In genomic region chr3:47849186-47850061, GRCh38 we compare ENCODE assay signal across 1 cellular context.
TF ChIP-seq lines count a peak whose summit lies in the region.

No MANE protein-coding gene starts in this region.

TF ChIP-seq in HepG2, 621 proteins besides CTCF, POLR2A, EP300 and RAD21 (continued from another document and continues in another):
- TF ChIP-seq, protein P1, sequence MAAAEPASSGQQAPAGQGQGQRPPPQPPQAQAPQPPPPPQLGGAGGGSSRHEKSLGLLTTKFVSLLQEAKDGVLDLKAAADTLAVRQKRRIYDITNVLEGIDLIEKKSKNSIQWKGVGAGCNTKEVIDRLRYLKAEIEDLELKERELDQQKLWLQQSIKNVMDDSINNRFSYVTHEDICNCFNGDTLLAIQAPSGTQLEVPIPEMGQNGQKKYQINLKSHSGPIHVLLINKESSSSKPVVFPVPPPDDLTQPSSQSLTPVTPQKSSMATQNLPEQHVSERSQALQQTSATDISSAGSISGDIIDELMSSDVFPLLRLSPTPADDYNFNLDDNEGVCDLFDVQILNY (CRISPR knock-in tag; conservative IDR thresholded peaks at IDR 0.05) = no peak
- TF ChIP-seq STAT6 (CRISPR knock-in tag; IDR thresholded peaks at IDR 0.05; ENCODE audit: borderline replicate concordance) (no peak), SATB2 (CRISPR knock-in tag; IDR thresholded peaks at IDR 0.05) (no peak), LBX2 (CRISPR knock-in tag; IDR thresholded peaks at IDR 0.05; ENCODE audit: borderline replicate concordance) (no peak), AGO1 (IDR thresholded peaks at IDR 0.05; ENCODE audit: low read depth, low read length, poor library complexity, severe bottlenecking) (peak; percentile 63), MEIS2 (CRISPR knock-in tag; IDR thresholded peaks at IDR 0.05) (no peak), RBFOX2 (IDR thresholded peaks at IDR 0.05; ENCODE audit: low read depth, low read length) (0 out of 2 replicates have a peak, but pooled peaks have one; percentile 29), MLXIP (CRISPR knock-in tag; IDR thresholded peaks at IDR 0.05; ENCODE audit: borderline replicate concordance) (no peak), ZNF446 (CRISPR knock-in tag; IDR thresholded peaks at IDR 0.05) (no peak), JUND (CRISPR knock-in tag; IDR thresholded peaks at IDR 0.05) (no peak), SNAPC5 (CRISPR knock-in tag; IDR thresholded peaks at IDR 0.05; ENCODE audit: borderline replicate concordance) (no peak), HNRNPK (IDR thresholded peaks at IDR 0.05; ENCODE audit: low read depth, low read length, poor library complexity, severe bottlenecking) (no peak), MAFF (IDR thresholded peaks at IDR 0.05; ENCODE audit: low read depth, low read length) (no peak), ZFP1 (CRISPR knock-in tag; IDR thresholded peaks at IDR 0.05) (no peak), ZNF451 (CRISPR knock-in tag; IDR thresholded peaks at IDR 0.05) (no peak), RFX5 (IDR thresholded peaks at IDR 0.05; ENCODE audit: low read depth, low read length) (no peak), BCLAF1 (IDR thresholded peaks at IDR 0.05) (no peak), ZSCAN25 (CRISPR knock-in tag; IDR thresholded peaks at IDR 0.05) (no peak), ZNF432 (CRISPR knock-in tag; IDR thresholded peaks at IDR 0.05; ENCODE audit: borderline replicate concordance) (no peak), HOXA5 (CRISPR knock-in tag; IDR thresholded peaks at IDR 0.05) (no peak)
- TF ChIP-seq, protein P2, sequence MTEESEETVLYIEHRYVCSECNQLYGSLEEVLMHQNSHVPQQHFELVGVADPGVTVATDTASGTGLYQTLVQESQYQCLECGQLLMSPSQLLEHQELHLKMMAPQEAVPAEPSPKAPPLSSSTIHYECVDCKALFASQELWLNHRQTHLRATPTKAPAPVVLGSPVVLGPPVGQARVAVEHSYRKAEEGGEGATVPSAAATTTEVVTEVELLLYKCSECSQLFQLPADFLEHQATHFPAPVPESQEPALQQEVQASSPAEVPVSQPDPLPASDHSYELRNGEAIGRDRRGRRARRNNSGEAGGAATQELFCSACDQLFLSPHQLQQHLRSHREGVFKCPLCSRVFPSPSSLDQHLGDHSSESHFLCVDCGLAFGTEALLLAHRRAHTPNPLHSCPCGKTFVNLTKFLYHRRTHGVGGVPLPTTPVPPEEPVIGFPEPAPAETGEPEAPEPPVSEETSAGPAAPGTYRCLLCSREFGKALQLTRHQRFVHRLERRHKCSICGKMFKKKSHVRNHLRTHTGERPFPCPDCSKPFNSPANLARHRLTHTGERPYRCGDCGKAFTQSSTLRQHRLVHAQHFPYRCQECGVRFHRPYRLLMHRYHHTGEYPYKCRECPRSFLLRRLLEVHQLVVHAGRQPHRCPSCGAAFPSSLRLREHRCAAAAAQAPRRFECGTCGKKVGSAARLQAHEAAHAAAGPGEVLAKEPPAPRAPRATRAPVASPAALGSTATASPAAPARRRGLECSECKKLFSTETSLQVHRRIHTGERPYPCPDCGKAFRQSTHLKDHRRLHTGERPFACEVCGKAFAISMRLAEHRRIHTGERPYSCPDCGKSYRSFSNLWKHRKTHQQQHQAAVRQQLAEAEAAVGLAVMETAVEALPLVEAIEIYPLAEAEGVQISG (CRISPR knock-in tag; IDR thresholded peaks at IDR 0.05) = no peak
- TF ChIP-seq, protein P3, sequence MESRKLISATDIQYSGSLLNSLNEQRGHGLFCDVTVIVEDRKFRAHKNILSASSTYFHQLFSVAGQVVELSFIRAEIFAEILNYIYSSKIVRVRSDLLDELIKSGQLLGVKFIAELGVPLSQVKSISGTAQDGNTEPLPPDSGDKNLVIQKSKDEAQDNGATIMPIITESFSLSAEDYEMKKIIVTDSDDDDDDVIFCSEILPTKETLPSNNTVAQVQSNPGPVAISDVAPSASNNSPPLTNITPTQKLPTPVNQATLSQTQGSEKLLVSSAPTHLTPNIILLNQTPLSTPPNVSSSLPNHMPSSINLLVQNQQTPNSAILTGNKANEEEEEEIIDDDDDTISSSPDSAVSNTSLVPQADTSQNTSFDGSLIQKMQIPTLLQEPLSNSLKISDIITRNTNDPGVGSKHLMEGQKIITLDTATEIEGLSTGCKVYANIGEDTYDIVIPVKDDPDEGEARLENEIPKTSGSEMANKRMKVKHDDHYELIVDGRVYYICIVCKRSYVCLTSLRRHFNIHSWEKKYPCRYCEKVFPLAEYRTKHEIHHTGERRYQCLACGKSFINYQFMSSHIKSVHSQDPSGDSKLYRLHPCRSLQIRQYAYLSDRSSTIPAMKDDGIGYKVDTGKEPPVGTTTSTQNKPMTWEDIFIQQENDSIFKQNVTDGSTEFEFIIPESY (CRISPR knock-in tag; IDR thresholded peaks at IDR 0.05) = peak; percentile 54; the same call in 1 of the 2 replicates
- TF ChIP-seq, protein P4, sequence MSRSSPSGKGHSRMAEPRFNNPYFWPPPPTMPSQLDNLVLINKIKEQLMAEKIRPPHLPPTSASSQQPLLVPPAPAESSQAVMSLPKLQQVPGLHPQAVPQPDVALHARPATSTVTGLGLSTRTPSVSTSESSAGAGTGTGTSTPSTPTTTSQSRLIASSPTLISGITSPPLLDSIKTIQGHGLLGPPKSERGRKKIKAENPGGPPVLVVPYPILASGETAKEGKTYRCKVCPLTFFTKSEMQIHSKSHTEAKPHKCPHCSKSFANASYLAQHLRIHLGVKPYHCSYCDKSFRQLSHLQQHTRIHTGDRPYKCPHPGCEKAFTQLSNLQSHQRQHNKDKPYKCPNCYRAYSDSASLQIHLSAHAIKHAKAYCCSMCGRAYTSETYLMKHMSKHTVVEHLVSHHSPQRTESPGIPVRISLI (CRISPR knock-in tag; IDR thresholded peaks at IDR 0.05; ENCODE audit: borderline replicate concordance) = no peak
- TF ChIP-seq, protein P5, sequence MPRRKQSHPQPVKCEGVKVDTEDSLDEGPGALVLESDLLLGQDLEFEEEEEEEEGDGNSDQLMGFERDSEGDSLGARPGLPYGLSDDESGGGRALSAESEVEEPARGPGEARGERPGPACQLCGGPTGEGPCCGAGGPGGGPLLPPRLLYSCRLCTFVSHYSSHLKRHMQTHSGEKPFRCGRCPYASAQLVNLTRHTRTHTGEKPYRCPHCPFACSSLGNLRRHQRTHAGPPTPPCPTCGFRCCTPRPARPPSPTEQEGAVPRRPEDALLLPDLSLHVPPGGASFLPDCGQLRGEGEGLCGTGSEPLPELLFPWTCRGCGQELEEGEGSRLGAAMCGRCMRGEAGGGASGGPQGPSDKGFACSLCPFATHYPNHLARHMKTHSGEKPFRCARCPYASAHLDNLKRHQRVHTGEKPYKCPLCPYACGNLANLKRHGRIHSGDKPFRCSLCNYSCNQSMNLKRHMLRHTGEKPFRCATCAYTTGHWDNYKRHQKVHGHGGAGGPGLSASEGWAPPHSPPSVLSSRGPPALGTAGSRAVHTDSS (CRISPR knock-in tag; conservative IDR thresholded peaks at IDR 0.05) = no peak
- TF ChIP-seq, protein P6, sequence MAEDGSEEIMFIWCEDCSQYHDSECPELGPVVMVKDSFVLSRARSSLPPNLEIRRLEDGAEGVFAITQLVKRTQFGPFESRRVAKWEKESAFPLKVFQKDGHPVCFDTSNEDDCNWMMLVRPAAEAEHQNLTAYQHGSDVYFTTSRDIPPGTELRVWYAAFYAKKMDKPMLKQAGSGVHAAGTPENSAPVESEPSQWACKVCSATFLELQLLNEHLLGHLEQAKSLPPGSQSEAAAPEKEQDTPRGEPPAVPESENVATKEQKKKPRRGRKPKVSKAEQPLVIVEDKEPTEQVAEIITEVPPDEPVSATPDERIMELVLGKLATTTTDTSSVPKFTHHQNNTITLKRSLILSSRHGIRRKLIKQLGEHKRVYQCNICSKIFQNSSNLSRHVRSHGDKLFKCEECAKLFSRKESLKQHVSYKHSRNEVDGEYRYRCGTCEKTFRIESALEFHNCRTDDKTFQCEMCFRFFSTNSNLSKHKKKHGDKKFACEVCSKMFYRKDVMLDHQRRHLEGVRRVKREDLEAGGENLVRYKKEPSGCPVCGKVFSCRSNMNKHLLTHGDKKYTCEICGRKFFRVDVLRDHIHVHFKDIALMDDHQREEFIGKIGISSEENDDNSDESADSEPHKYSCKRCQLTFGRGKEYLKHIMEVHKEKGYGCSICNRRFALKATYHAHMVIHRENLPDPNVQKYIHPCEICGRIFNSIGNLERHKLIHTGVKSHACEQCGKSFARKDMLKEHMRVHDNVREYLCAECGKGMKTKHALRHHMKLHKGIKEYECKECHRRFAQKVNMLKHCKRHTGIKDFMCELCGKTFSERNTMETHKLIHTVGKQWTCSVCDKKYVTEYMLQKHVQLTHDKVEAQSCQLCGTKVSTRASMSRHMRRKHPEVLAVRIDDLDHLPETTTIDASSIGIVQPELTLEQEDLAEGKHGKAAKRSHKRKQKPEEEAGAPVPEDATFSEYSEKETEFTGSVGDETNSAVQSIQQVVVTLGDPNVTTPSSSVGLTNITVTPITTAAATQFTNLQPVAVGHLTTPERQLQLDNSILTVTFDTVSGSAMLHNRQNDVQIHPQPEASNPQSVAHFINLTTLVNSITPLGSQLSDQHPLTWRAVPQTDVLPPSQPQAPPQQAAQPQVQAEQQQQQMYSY (CRISPR knock-in tag; IDR thresholded peaks at IDR 0.05) = no peak
- TF ChIP-seq, protein P7, sequence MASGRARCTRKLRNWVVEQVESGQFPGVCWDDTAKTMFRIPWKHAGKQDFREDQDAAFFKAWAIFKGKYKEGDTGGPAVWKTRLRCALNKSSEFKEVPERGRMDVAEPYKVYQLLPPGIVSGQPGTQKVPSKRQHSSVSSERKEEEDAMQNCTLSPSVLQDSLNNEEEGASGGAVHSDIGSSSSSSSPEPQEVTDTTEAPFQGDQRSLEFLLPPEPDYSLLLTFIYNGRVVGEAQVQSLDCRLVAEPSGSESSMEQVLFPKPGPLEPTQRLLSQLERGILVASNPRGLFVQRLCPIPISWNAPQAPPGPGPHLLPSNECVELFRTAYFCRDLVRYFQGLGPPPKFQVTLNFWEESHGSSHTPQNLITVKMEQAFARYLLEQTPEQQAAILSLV (CRISPR knock-in tag; IDR thresholded peaks at IDR 0.05; ENCODE audit: borderline replicate concordance) = no peak
- TF ChIP-seq, protein P8, sequence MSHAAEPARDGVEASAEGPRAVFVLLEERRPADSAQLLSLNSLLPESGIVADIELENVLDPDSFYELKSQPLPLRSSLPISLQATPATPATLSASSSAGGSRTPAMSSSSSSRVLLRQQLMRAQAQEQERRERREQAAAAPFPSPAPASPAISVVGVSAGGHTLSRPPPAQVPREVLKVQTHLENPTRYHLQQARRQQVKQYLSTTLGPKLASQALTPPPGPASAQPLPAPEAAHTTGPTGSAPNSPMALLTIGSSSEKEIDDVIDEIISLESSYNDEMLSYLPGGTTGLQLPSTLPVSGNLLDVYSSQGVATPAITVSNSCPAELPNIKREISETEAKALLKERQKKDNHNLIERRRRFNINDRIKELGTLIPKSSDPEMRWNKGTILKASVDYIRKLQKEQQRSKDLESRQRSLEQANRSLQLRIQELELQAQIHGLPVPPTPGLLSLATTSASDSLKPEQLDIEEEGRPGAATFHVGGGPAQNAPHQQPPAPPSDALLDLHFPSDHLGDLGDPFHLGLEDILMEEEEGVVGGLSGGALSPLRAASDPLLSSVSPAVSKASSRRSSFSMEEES (CRISPR knock-in tag; IDR thresholded peaks at IDR 0.05) = no peak
